ENCODE assay signal across 13 cellular contexts in genomic region chr11:371051-371450, GRCh38. TPM values are rescaled to one million over a fixed set of nuclear protein-coding genes. Genes with fewer than 3 reads are reported as not detected.
DNase-seq lines count a peak whose midpoint lies in the region; ATAC-seq and TF ChIP-seq lines count a peak whose summit lies in the region.
"Had no signal": no experiment of that assay in that cellular context is flagged by ENCODE, and none has a peak within 500 bp of the region (broad histone marks: within the 10 kb centered on the region; RNA-seq: fewer than 3 reads in every experiment).

No MANE protein-coding gene starts in this region.

- H3K4me1 Mint-ChIP-seq in activated CD4-positive, alpha-beta T cell treated with anti-CD3 and anti-CD28 coated beads, Interleukin-2, amount 10 ng/mL, durations not matched to agents 7 days and 5 days = peaks cover 12% of the 10 kb centered on the region
- peaks cover 10% of the 10 kb centered on the region for H3K4me1 Mint-ChIP-seq in progenitor cell of endocrine pancreas (ENCODE audit: low read depth)

- ATAC-seq in HG02763 (IDR thresholded peaks at IDR 0.05; ENCODE audit: unreplicated experiment) = no peak

- peaks cover 26% of the 10 kb centered on the region for H3K27me3 ChIP-seq in effector memory CD4-positive, alpha-beta T cell (replicated peaks; ENCODE audit: control insufficient read depth, insufficient read depth, low read length, poor library complexity, severe bottlenecking)
- peaks cover 20% of the 10 kb centered on the region for H3K27me3 ChIP-seq in adrenal gland

- no peaks in the 10 kb centered on the region for H3K9me3 Mint-ChIP-seq in activated CD4-positive, alpha-beta T cell treated with anti-CD3 and anti-CD28 coated beads, Interleukin-2, amount 10 ng/mL, durations not matched to agents 7 days and 5 days
- H3K9me3 Mint-ChIP-seq in progenitor cell of endocrine pancreas (ENCODE audit: low read depth) = no peaks in the 10 kb centered on the region

- intact Hi-C loops in adrenal gland (cut with DNase I) = no loop called here

- POLR2A ChIA-PET in activated CD4-positive, alpha-beta T cell treated with anti-CD3 and anti-CD28 coated beads, Interleukin-2, amount 10 ng/mL, durations not matched to agents 7 days and 5 days (lab: Charles Lee) = no interaction called here
- POLR2A ChIA-PET in RWPE1 (lab: Yijun Ruan, JAX; ENCODE audit: low non-redundant PET) = no interaction called here

- peaks cover 5% of the 10 kb centered on the region for H3K36me3 Mint-ChIP-seq in activated CD4-positive, alpha-beta T cell treated with anti-CD3 and anti-CD28 coated beads, Interleukin-2, amount 10 ng/mL, durations not matched to agents 7 days and 5 days (ENCODE audit: low read depth)
- peaks cover 16% of the 10 kb centered on the region for H3K36me3 Mint-ChIP-seq in progenitor cell of endocrine pancreas (ENCODE audit: insufficient read depth)

- H3K27ac ChIP-seq in RWPE1 (peak overlapping the region; percentile 69), adrenal gland (no peak overlapping the region)
- no peak overlapping the region for H3K27ac ChIP-seq in effector memory CD4-positive, alpha-beta T cell (ENCODE audit: insufficient read depth, low read length, poor library complexity, severe bottlenecking)

- TF ChIP-seq CTCF in RWPE1 (conservative IDR thresholded peaks at IDR 0.05; ENCODE audit: low read depth) = no peak
- no peak for TF ChIP-seq CTCF in progenitor cell of endocrine pancreas (IDR thresholded peaks at IDR 0.05; ENCODE audit: unreplicated experiment)
- no peak for TF ChIP-seq CTCF in adrenal gland (IDR thresholded peaks at IDR 0.05)

- H3K27ac Mint-ChIP-seq in activated CD4-positive, alpha-beta T cell treated with anti-CD3 and anti-CD28 coated beads, Interleukin-2, amount 10 ng/mL, durations not matched to agents 7 days and 5 days = peak overlapping the region; percentile 36
- peak overlapping the region; percentile 76 for H3K27ac Mint-ChIP-seq in progenitor cell of endocrine pancreas

- H3K4me1 ChIP-seq in effector memory CD4-positive, alpha-beta T cell (ENCODE audit: control insufficient read depth, insufficient read depth, low read length, poor library complexity, severe bottlenecking) = peaks cover 10% of the 10 kb centered on the region
- H3K4me1 ChIP-seq in adrenal gland (replicated peaks in 1 of 2) = no peaks in the 10 kb centered on the region

- CTCF ChIA-PET in activated CD4-positive, alpha-beta T cell treated with anti-CD3 and anti-CD28 coated beads, Interleukin-2, amount 10 ng/mL, durations not matched to agents 7 days and 5 days (lab: Charles Lee) = interaction anchor here (1.0 kb wide), 1 partner anchor 26 kb away, joined by 3 read pairs; no protein-coding TSS in a partner anchor
- CTCF ChIA-PET in RWPE1 (lab: Yijun Ruan, JAX) = interaction anchor here (1.1 kb wide), 1 partner anchor 78 kb away, joined by 4 read pairs; no protein-coding TSS in a partner anchor

- WGBS in adrenal gland, 4 donors = 82 to 92% (median 87%) methylated on average over 5 of the region's 5 CpGs; no CpG with 5 or more reads in 1 of the 4 donors

- TF ChIP-seq POLR2A in adrenal gland (IDR thresholded peaks at IDR 0.05) = no peak

- no peaks in the 10 kb centered on the region for H3K9me3 ChIP-seq in effector memory CD4-positive, alpha-beta T cell (ENCODE audit: control insufficient read depth, low read length)
- no peaks in the 10 kb centered on the region for H3K9me3 ChIP-seq in adrenal gland (replicated peaks in 1 of 3)

- no peaks in the 10 kb centered on the region for H3K36me3 ChIP-seq in effector memory CD4-positive, alpha-beta T cell (ENCODE audit: control insufficient read depth, insufficient read depth, low read length)
- no peaks in the 10 kb centered on the region for H3K36me3 ChIP-seq in adrenal gland (replicated peaks in 1 of 2)

- H3K27me3 Mint-ChIP-seq in activated CD4-positive, alpha-beta T cell treated with anti-CD3 and anti-CD28 coated beads, Interleukin-2, amount 10 ng/mL, durations not matched to agents 7 days and 5 days = peaks cover 39% of the 10 kb centered on the region
- H3K27me3 Mint-ChIP-seq in progenitor cell of endocrine pancreas = peaks cover 10% of the 10 kb centered on the region

- H3K4me3 Mint-ChIP-seq in activated CD4-positive, alpha-beta T cell treated with anti-CD3 and anti-CD28 coated beads, Interleukin-2, amount 10 ng/mL, durations not matched to agents 7 days and 5 days = peak overlapping the region; percentile 25
- peak overlapping the region; percentile 87 for H3K4me3 Mint-ChIP-seq in progenitor cell of endocrine pancreas (ENCODE audit: low read depth)

- DNase-seq in activated CD4-positive, alpha-beta T cell treated with anti-CD3 and anti-CD28 coated beads, Interleukin-2, amount 10 ng/mL, durations not matched to agents 7 days and 5 days = no peak
- no peak for DNase-seq in activated CD4-positive, alpha-beta T cell treated with anti-CD3 and anti-CD28 coated beads, Interleukin-2, amount 50 U/mL, for 4 hours
- no peak for DNase-seq in RWPE1 (ENCODE audit: low spot score)
- peak; percentile 17 for DNase-seq in epidermal melanocyte (ENCODE audit: insufficient read length, low spot score)
- no peak for DNase-seq in progenitor cell of endocrine pancreas (ENCODE audit: low spot score, unreplicated experiment)
- no peak for DNase-seq in effector memory CD4-positive, alpha-beta T cell
- no peak for DNase-seq in adrenal gland
- DNase-seq: activated CD8-positive, alpha-beta memory T cell treated with anti-CD3 and anti-CD28 coated beads for 24 hours; activated gamma-delta T cell; stimulated activated CD4-positive, alpha-beta T cell treated with anti-CD3 and anti-CD28 coated beads, Interleukin-4, amount 100 ng/mL, for 1 hour; trophoblast cell had no signal

- no peak overlapping the region for H3K4me3 ChIP-seq in effector memory CD4-positive, alpha-beta T cell (ENCODE audit: insufficient read depth, low read depth, low read length, poor library complexity, severe bottlenecking)
- no peak overlapping the region for H3K4me3 ChIP-seq in adrenal gland

RNA-seq across cellular contexts. Expression of gene B4GALNT4, which starts 1.8 kb away (rescaled TPM):
- total RNA-seq in activated CD4-positive, alpha-beta T cell treated with anti-CD3 and anti-CD28 coated beads, Interleukin-2, amount 10 ng/mL, durations not matched to agents 7 days and 5 days = 1 to 10 TPM; 1.5 to 1.6 TPM
- total RNA-seq in progenitor cell of endocrine pancreas = 277 and 294 TPM in 2 replicates
- total RNA-seq in adrenal gland = 1 to 10 TPM in 3 of 8 donors, under 1 TPM in 3, not detected in 2; 0.29 to 2.9 (median 0.99) TPM
- polyA plus RNA-seq in adrenal gland = 10 to 100 TPM in 1 of 3 donors, 1 to 10 TPM in 1, under 1 TPM in 1; 0.15 to 30.3 (median 9.1) TPM

RNA-seq across cellular contexts. Expression of gene PKP3, which starts 23.0 kb away (rescaled TPM):
- not detected for total RNA-seq in activated CD4-positive, alpha-beta T cell treated with anti-CD3 and anti-CD28 coated beads, Interleukin-2, amount 10 ng/mL, durations not matched to agents 7 days and 5 days
- total RNA-seq in progenitor cell of endocrine pancreas (55.9 and 56.9 TPM in 2 replicates), adrenal gland (under 1 TPM in 3 of 8 donors, not detected in 5; 0.45 to 0.65 (median 0.65) TPM)
- polyA plus RNA-seq in adrenal gland = under 1 TPM in 1 of 3 donors, not detected in 2; 0.37 TPM
- total RNA-seq: SK-MEL-5 had no signal

RNA-seq across cellular contexts. Expression of gene SIGIRR, which starts 43.7 kb away (rescaled TPM):
- total RNA-seq in activated CD4-positive, alpha-beta T cell treated with anti-CD3 and anti-CD28 coated beads, Interleukin-2, amount 10 ng/mL, durations not matched to agents 7 days and 5 days = 100 to 1,000 TPM; 226 to 255 TPM
- total RNA-seq in progenitor cell of endocrine pancreas (111 and 117 TPM in 2 replicates), adrenal gland (10 to 100 TPM in 7 of 8 donors, 1 to 10 TPM in 1; 7.9 to 70.0 (median 21.6) TPM)
- polyA plus RNA-seq in adrenal gland = 100 to 1,000 TPM in 1 of 3 donors, 10 to 100 TPM in 1, 1 to 10 TPM in 1; 2.7 to 111 (median 80.4) TPM

RNA-seq across cellular contexts. Expression of gene IFITM3, which starts 50.4 kb away (rescaled TPM):
- 100 to 1,000 TPM; 213 to 271 TPM for total RNA-seq in activated CD4-positive, alpha-beta T cell treated with anti-CD3 and anti-CD28 coated beads, Interleukin-2, amount 10 ng/mL, durations not matched to agents 7 days and 5 days
- total RNA-seq in progenitor cell of endocrine pancreas = 99.3 and 105 TPM in 2 replicates
- 100 to 1,000 TPM; 120 to 946 (median 395) TPM for total RNA-seq in adrenal gland
- polyA plus RNA-seq in adrenal gland = 1,000 to 10,000 TPM in 1 of 3 donors, 100 to 1,000 TPM in 2; 454 to 1,592 (median 502) TPM

RNA-seq across cellular contexts. Expression of gene IFITM1, which starts 57.2 kb away (rescaled TPM):
- 1,000 to 10,000 TPM; 1,306 to 1,465 TPM for total RNA-seq in activated CD4-positive, alpha-beta T cell treated with anti-CD3 and anti-CD28 coated beads, Interleukin-2, amount 10 ng/mL, durations not matched to agents 7 days and 5 days
- total RNA-seq in progenitor cell of endocrine pancreas (2.3 TPM in 2 replicates), adrenal gland (100 to 1,000 TPM in 3 of 8 donors, 10 to 100 TPM in 5; 52.8 to 238 (median 85.3) TPM)
- 100 to 1,000 TPM in 2 of 3 donors, 10 to 100 TPM in 1; 84.6 to 360 (median 139) TPM for polyA plus RNA-seq in adrenal gland

Comparison
In these comparisons a context has a peak if more than half of its experiments do, and no peak if none do; other contexts are left out.
1. RNA of gene B4GALNT4, which starts 1.8 kb away (total RNA-seq): 277 to 294 TPM in progenitor cell of endocrine pancreas; 1.5 to 1.6 TPM in activated CD4-positive, alpha-beta T cell treated with anti-CD3 and anti-CD28 coated beads, Interleukin-2, amount 10 ng/mL, durations not matched to agents 7 days and 5 days and 0.29 to 2.9 TPM in adrenal gland; every median in the first group is over 10 times any median in the second.
2. RNA of gene PKP3, which starts 23.0 kb away (total RNA-seq): 55.9 to 56.9 TPM in progenitor cell of endocrine pancreas; 0.45 to 0.65 TPM in adrenal gland and not detected in activated CD4-positive, alpha-beta T cell treated with anti-CD3 and anti-CD28 coated beads, Interleukin-2, amount 10 ng/mL, durations not matched to agents 7 days and 5 days; every median in the first group is over 10 times any median in the second.